ENCODE assay signal across 26 cellular contexts in the genomic region with DNA sequence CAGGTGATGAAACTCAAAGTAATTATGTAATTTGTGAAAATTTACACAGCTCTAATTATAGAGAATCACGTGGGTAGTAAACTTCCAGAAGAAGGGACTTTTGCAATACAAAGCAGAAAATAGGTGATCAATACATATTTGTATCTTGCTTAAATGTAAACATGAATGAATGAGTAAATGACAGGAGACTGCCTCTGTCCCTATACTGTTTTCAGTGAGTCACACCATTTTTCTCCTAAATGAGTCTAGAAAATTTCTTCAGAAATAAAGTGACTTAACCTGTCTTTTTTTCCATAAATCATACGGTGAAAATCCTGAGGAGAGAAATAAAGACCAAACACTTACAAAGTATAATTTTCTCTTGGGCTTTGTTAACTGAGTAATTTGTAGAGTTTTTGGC. TPM values are rescaled to one million over a fixed set of nuclear protein-coding genes. Genes with fewer than 3 reads are reported as not detected.
DNase-seq lines count a peak whose midpoint lies in the region; ATAC-seq and TF ChIP-seq lines count a peak whose summit lies in the region.
"Had no signal": no experiment of that assay in that cellular context is flagged by ENCODE, and none has a peak within 500 bp of the region (broad histone marks: within the 10 kb centered on the region; RNA-seq: fewer than 3 reads in every experiment).

No MANE protein-coding gene starts in this region.

- TF ChIP-seq CTCF in activated CD8-positive, alpha-beta T cell treated with anti-CD3 and anti-CD28 coated beads for 36 hours (IDR thresholded peaks at IDR 0.05) = no peak
- TF ChIP-seq CTCF in HEK293 (tag by site-specific recombination; IDR thresholded peaks at IDR 0.05) = no peak
- no peak for TF ChIP-seq CTCF in dorsolateral prefrontal cortex (IDR thresholded peaks at IDR 0.05 in 54 of 56, conservative IDR thresholded peaks at IDR 0.05 in 2 of 56; ENCODE audit: low read depth in 1 of 56, partially characterized antibody in 56 of 56)

- H3K4me3 Mint-ChIP-seq in activated CD8-positive, alpha-beta T cell treated with anti-CD3 and anti-CD28 coated beads for 36 hours = no peak overlapping the region
- H3K4me3 Mint-ChIP-seq in activated CD8-positive, alpha-beta T cell treated with anti-CD3 and anti-CD28 coated beads, Interleukin-2, amount 10 ng/mL, durations not matched to agents 7 days and 5 days = no peak overlapping the region
- peak overlapping the region in 3 of 4 donors; percentile 36 to 60 (median 50) for H3K4me3 Mint-ChIP-seq in CD4-positive, CD25-positive, alpha-beta regulatory T cell
- H3K4me3 Mint-ChIP-seq in activated naive CD8-positive, alpha-beta T cell treated with anti-CD3 and anti-CD28 coated beads, Interleukin-2, amount 50 U/mL, for 24 hours = no peak overlapping the region
- H3K4me3 Mint-ChIP-seq: nephron had no signal

- peak overlapping the region; percentile 36 for H3K27ac ChIP-seq in CD4-positive, CD25-positive, alpha-beta regulatory T cell (ENCODE audit: insufficient read depth, low read length, poor library complexity, severe bottlenecking)
- no peak overlapping the region for H3K27ac ChIP-seq in HEK293 (ENCODE audit: extremely low read depth, low read depth, low read length)
- H3K27ac ChIP-seq in dorsolateral prefrontal cortex = no peak overlapping the region
- H3K27ac ChIP-seq: colonic mucosa, heart right ventricle, lower lobe of right lung, skin epidermis had no signal

- peaks cover 36% of the 10 kb centered on the region for H3K36me3 Mint-ChIP-seq in activated CD8-positive, alpha-beta T cell treated with anti-CD3 and anti-CD28 coated beads for 36 hours (ENCODE audit: low read depth)
- peaks cover 38% of the 10 kb centered on the region for H3K36me3 Mint-ChIP-seq in activated CD8-positive, alpha-beta T cell treated with anti-CD3 and anti-CD28 coated beads, Interleukin-2, amount 10 ng/mL, durations not matched to agents 7 days and 5 days (ENCODE audit: low read depth)
- peaks cover 15% of the 10 kb centered on the region for H3K36me3 Mint-ChIP-seq in CD4-positive, CD25-positive, alpha-beta regulatory T cell
- H3K36me3 Mint-ChIP-seq in activated naive CD8-positive, alpha-beta T cell treated with anti-CD3 and anti-CD28 coated beads, Interleukin-2, amount 50 U/mL, for 24 hours (ENCODE audit: low read depth) = peaks cover 30% of the 10 kb centered on the region

- no peaks in the 10 kb centered on the region for H3K9me3 Mint-ChIP-seq in activated CD8-positive, alpha-beta T cell treated with anti-CD3 and anti-CD28 coated beads for 36 hours
- no peaks in the 10 kb centered on the region for H3K9me3 Mint-ChIP-seq in activated CD8-positive, alpha-beta T cell treated with anti-CD3 and anti-CD28 coated beads, Interleukin-2, amount 10 ng/mL, durations not matched to agents 7 days and 5 days (ENCODE audit: insufficient read depth)
- H3K9me3 Mint-ChIP-seq in CD4-positive, CD25-positive, alpha-beta regulatory T cell = no peaks in the 10 kb centered on the region
- no peaks in the 10 kb centered on the region for H3K9me3 Mint-ChIP-seq in activated naive CD8-positive, alpha-beta T cell treated with anti-CD3 and anti-CD28 coated beads, Interleukin-2, amount 50 U/mL, for 24 hours
- H3K9me3 Mint-ChIP-seq: nephron had no signal

- H3K4me1 ChIP-seq in CD4-positive, CD25-positive, alpha-beta regulatory T cell (ENCODE audit: control insufficient read depth, insufficient read depth, low read length, poor library complexity, severe bottlenecking) = peaks cover 92% of the 10 kb centered on the region
- peaks cover 8% of the 10 kb centered on the region; the same call in 1 of the 2 replicates for H3K4me1 ChIP-seq in HEK293 (ENCODE audit: control insufficient read depth, insufficient read depth, low read length)
- H3K4me1 ChIP-seq: BE2C, colonic mucosa had no signal

- H3K4me1 Mint-ChIP-seq in activated CD8-positive, alpha-beta T cell treated with anti-CD3 and anti-CD28 coated beads for 36 hours (ENCODE audit: low read depth) = peaks cover 78% of the 10 kb centered on the region
- H3K4me1 Mint-ChIP-seq in activated CD8-positive, alpha-beta T cell treated with anti-CD3 and anti-CD28 coated beads, Interleukin-2, amount 10 ng/mL, durations not matched to agents 7 days and 5 days (ENCODE audit: low read depth) = peaks cover 73% of the 10 kb centered on the region
- H3K4me1 Mint-ChIP-seq in CD4-positive, CD25-positive, alpha-beta regulatory T cell = peaks cover 65 to 87% (median 75%) of the 10 kb centered on the region in 4 donors
- H3K4me1 Mint-ChIP-seq in activated naive CD8-positive, alpha-beta T cell treated with anti-CD3 and anti-CD28 coated beads, Interleukin-2, amount 50 U/mL, for 24 hours = peaks cover 85% of the 10 kb centered on the region
- H3K4me1 Mint-ChIP-seq: nephron had no signal

- H3K9me3 ChIP-seq in CD4-positive, CD25-positive, alpha-beta regulatory T cell (ENCODE audit: control insufficient read depth in 2 of 2, low read length in 2 of 2) = no peaks in the 10 kb centered on the region
- no peaks in the 10 kb centered on the region for H3K9me3 ChIP-seq in HEK293 (ENCODE audit: control insufficient read depth, insufficient read depth, low read depth, low read length)
- H3K9me3 ChIP-seq: BE2C, colonic mucosa, heart right ventricle, lower lobe of right lung had no signal

- H3K27me3 ChIP-seq in CD4-positive, CD25-positive, alpha-beta regulatory T cell (ENCODE audit: control insufficient read depth, insufficient read depth, low read length) = no peaks in the 10 kb centered on the region
- no peaks in the 10 kb centered on the region for H3K27me3 ChIP-seq in dorsolateral prefrontal cortex
- H3K27me3 ChIP-seq: BE2C, colonic mucosa, heart right ventricle had no signal

- POLR2A ChIA-PET in activated CD8-positive, alpha-beta T cell treated with anti-CD3 and anti-CD28 coated beads for 36 hours (lab: Charles Lee) = interaction anchor here (0.7 to 1.3 kb wide), 2 partner anchors 123 to 163 kb away, joined by 3 to 5 read pairs; no protein-coding TSS in a partner anchor
- POLR2A ChIA-PET in activated CD8-positive, alpha-beta T cell treated with anti-CD3 and anti-CD28 coated beads, Interleukin-2, amount 10 ng/mL, durations not matched to agents 7 days and 5 days (lab: Charles Lee) = no interaction called here
- POLR2A ChIA-PET in HEK293 (lab: Yijun Ruan, JAX) = no interaction called here

- peak overlapping the region; percentile 75 for H3K27ac Mint-ChIP-seq in activated CD8-positive, alpha-beta T cell treated with anti-CD3 and anti-CD28 coated beads for 36 hours
- no peak overlapping the region for H3K27ac Mint-ChIP-seq in activated CD8-positive, alpha-beta T cell treated with anti-CD3 and anti-CD28 coated beads, Interleukin-2, amount 10 ng/mL, durations not matched to agents 7 days and 5 days
- H3K27ac Mint-ChIP-seq in CD4-positive, CD25-positive, alpha-beta regulatory T cell = peak overlapping the region; percentile 39 to 66 (median 66)
- H3K27ac Mint-ChIP-seq in activated naive CD8-positive, alpha-beta T cell treated with anti-CD3 and anti-CD28 coated beads, Interleukin-2, amount 50 U/mL, for 24 hours = peak overlapping the region; percentile 88

- no peak for DNase-seq in activated CD8-positive, alpha-beta T cell treated with anti-CD3 and anti-CD28 coated beads for 36 hours
- DNase-seq in activated CD8-positive, alpha-beta T cell treated with anti-CD3 and anti-CD28 coated beads, Interleukin-2, amount 10 ng/mL, durations not matched to agents 7 days and 5 days = no peak
- no peak for DNase-seq in CD4-positive, CD25-positive, alpha-beta regulatory T cell
- DNase-seq in activated naive CD8-positive, alpha-beta T cell treated with anti-CD3 and anti-CD28 coated beads, Interleukin-2, amount 50 U/mL, for 24 hours = no peak
- DNase-seq in NOMO-1 treated with DMSO at 0.1 percent for 48 hours (lab: John Stamatoyannopoulos, UW; ENCODE audit: unreplicated experiment) = no peak
- DNase-seq in dorsolateral prefrontal cortex = no peak
- DNase-seq: aorta, BE2C, colonic mucosa, DMS79, foreskin fibroblast, heart right ventricle, KBM-7, kidney glomerular epithelial cell, lower lobe of right lung, NCI-H1436, NCI-H2081 treated with DMSO at 0.1 percent for 48 hours, NCI-H226, NCI-H748 treated with DMSO at 0.1 percent for 48 hours, RPMI8226, trophoblast cell had no signal

- peak; percentile 45 for ATAC-seq in activated CD8-positive, alpha-beta T cell treated with anti-CD3 and anti-CD28 coated beads for 36 hours
- no peak for ATAC-seq in activated CD8-positive, alpha-beta T cell treated with anti-CD3 and anti-CD28 coated beads, Interleukin-2, amount 10 ng/mL, durations not matched to agents 7 days and 5 days
- ATAC-seq in CD4-positive, CD25-positive, alpha-beta regulatory T cell (ENCODE audit: low read depth in 2 of 2) = no peak
- peak; percentile 74 for ATAC-seq in activated naive CD8-positive, alpha-beta T cell treated with anti-CD3 and anti-CD28 coated beads, Interleukin-2, amount 50 U/mL, for 24 hours
- ATAC-seq in HG03457 (IDR thresholded peaks at IDR 0.05; ENCODE audit: unreplicated experiment) = no peak
- ATAC-seq: esophagus mucosa, heart right ventricle, lower lobe of right lung had no signal

- intact Hi-C loops in activated CD8-positive, alpha-beta T cell treated with anti-CD3 and anti-CD28 coated beads for 36 hours (cut with micrococcal nuclease) = no loop called here
- intact Hi-C loops in dorsolateral prefrontal cortex (cut with DNase I) = no loop called here

- peak overlapping the region; percentile 68 for H3K4me3 ChIP-seq in CD4-positive, CD25-positive, alpha-beta regulatory T cell (ENCODE audit: low read depth, low read length)
- H3K4me3 ChIP-seq in HEK293 (ENCODE audit: low read depth, low read length) (no peak overlapping the region), dorsolateral prefrontal cortex (no peak overlapping the region)
- H3K4me3 ChIP-seq: colonic mucosa, heart right ventricle, lower lobe of right lung, skin epidermis had no signal

- no peaks in the 10 kb centered on the region for H3K27me3 Mint-ChIP-seq in activated CD8-positive, alpha-beta T cell treated with anti-CD3 and anti-CD28 coated beads for 36 hours
- H3K27me3 Mint-ChIP-seq in activated CD8-positive, alpha-beta T cell treated with anti-CD3 and anti-CD28 coated beads, Interleukin-2, amount 10 ng/mL, durations not matched to agents 7 days and 5 days (ENCODE audit: low read depth) = no peaks in the 10 kb centered on the region
- H3K27me3 Mint-ChIP-seq in CD4-positive, CD25-positive, alpha-beta regulatory T cell = no peaks in the 10 kb centered on the region
- no peaks in the 10 kb centered on the region for H3K27me3 Mint-ChIP-seq in activated naive CD8-positive, alpha-beta T cell treated with anti-CD3 and anti-CD28 coated beads, Interleukin-2, amount 50 U/mL, for 24 hours

- CTCF ChIA-PET in activated CD8-positive, alpha-beta T cell treated with anti-CD3 and anti-CD28 coated beads for 36 hours (lab: Charles Lee) = interaction anchor here (1.9 kb wide), 1 partner anchor 28 kb away, joined by 7 read pairs; no protein-coding TSS in a partner anchor
- CTCF ChIA-PET in activated CD8-positive, alpha-beta T cell treated with anti-CD3 and anti-CD28 coated beads, Interleukin-2, amount 10 ng/mL, durations not matched to agents 7 days and 5 days (lab: Charles Lee) = interaction anchor here (6.0 kb wide), 1 partner anchor 123 kb away, joined by 48 read pairs; no protein-coding TSS in a partner anchor
- CTCF ChIA-PET in HEK293 (lab: Yijun Ruan, JAX) = no interaction called here

- H3K36me3 ChIP-seq in CD4-positive, CD25-positive, alpha-beta regulatory T cell (ENCODE audit: control insufficient read depth, insufficient read depth, low read length) = peaks cover 3% of the 10 kb centered on the region
- no peaks in the 10 kb centered on the region for H3K36me3 ChIP-seq in HEK293 (ENCODE audit: control insufficient read depth in 2 of 2, insufficient read depth in 1 of 2, low read length in 2 of 2)
- H3K36me3 ChIP-seq: BE2C, colonic mucosa, lower lobe of right lung had no signal

RNA-seq across cellular contexts. Expression of gene RAP1A, which starts 11.9 kb away (rescaled TPM):
- total RNA-seq in activated CD8-positive, alpha-beta T cell treated with anti-CD3 and anti-CD28 coated beads for 36 hours = 100 to 1,000 TPM; 197 to 198 TPM
- 100 to 1,000 TPM; 132 to 133 TPM for total RNA-seq in activated CD8-positive, alpha-beta T cell treated with anti-CD3 and anti-CD28 coated beads, Interleukin-2, amount 10 ng/mL, durations not matched to agents 7 days and 5 days
- total RNA-seq in CD4-positive, CD25-positive, alpha-beta regulatory T cell = 143 TPM
- 10 to 100 TPM; 72.8 to 91.3 (median 78.2) TPM for polyA plus RNA-seq in CD4-positive, CD25-positive, alpha-beta regulatory T cell
- total RNA-seq in dorsolateral prefrontal cortex = 10 to 100 TPM; 40.2 to 95.0 (median 58.6) TPM

Comparison
In these comparisons a context has a peak if more than half of its experiments do, and no peak if none do; other contexts are left out.
1. ATAC-seq: peak in activated CD8-positive, alpha-beta T cell treated with anti-CD3 and anti-CD28 coated beads for 36 hours (single experiment) and activated naive CD8-positive, alpha-beta T cell treated with anti-CD3 and anti-CD28 coated beads, Interleukin-2, amount 50 U/mL, for 24 hours (single experiment); none in activated CD8-positive, alpha-beta T cell treated with anti-CD3 and anti-CD28 coated beads, Interleukin-2, amount 10 ng/mL, durations not matched to agents 7 days and 5 days (single experiment), CD4-positive, CD25-positive, alpha-beta regulatory T cell (0 of 2) and HG03457 (single experiment).
2. H3K4me3 Mint-ChIP-seq: peak in CD4-positive, CD25-positive, alpha-beta regulatory T cell (3 of 4); none in activated CD8-positive, alpha-beta T cell treated with anti-CD3 and anti-CD28 coated beads for 36 hours (single experiment), activated CD8-positive, alpha-beta T cell treated with anti-CD3 and anti-CD28 coated beads, Interleukin-2, amount 10 ng/mL, durations not matched to agents 7 days and 5 days (single experiment) and activated naive CD8-positive, alpha-beta T cell treated with anti-CD3 and anti-CD28 coated beads, Interleukin-2, amount 50 U/mL, for 24 hours (single experiment).